Comparison of ENCODE assay signal across 1 cellular context in genomic region chr1:103527331-103527730, GRCh38.
TF ChIP-seq lines count a peak whose summit lies in the region.

No MANE protein-coding gene starts in this region.

TF ChIP-seq in GM12878, 131 proteins besides CTCF, POLR2A, EP300 and RAD21:
- TF ChIP-seq ATF2 (IDR thresholded peaks at IDR 0.05; ENCODE audit: low read length) (peak; percentile 40; the same call in 1 of the 2 replicates), E4F1 (IDR thresholded peaks at IDR 0.05; ENCODE audit: borderline replicate concordance, partially characterized antibody) (no peak), JUNB (IDR thresholded peaks at IDR 0.05) (peak; percentile 83), BHLHE40 (IDR thresholded peaks at IDR 0.05; ENCODE audit: borderline replicate concordance in 1 of 2, low read depth in 2 of 2, low read length in 1 of 2) (peak; percentile 18 to 41; a peak in 2 of 4 replicates), RUNX3 (IDR thresholded peaks at IDR 0.05; ENCODE audit: low read length) (peak; percentile 74), TCF7 (IDR thresholded peaks at IDR 0.05; ENCODE audit: borderline replicate concordance) (peak; percentile 38; the same call in 1 of the 2 replicates)
